Comparison of ENCODE assay signal across 21 cellular contexts in the genomic region with DNA sequence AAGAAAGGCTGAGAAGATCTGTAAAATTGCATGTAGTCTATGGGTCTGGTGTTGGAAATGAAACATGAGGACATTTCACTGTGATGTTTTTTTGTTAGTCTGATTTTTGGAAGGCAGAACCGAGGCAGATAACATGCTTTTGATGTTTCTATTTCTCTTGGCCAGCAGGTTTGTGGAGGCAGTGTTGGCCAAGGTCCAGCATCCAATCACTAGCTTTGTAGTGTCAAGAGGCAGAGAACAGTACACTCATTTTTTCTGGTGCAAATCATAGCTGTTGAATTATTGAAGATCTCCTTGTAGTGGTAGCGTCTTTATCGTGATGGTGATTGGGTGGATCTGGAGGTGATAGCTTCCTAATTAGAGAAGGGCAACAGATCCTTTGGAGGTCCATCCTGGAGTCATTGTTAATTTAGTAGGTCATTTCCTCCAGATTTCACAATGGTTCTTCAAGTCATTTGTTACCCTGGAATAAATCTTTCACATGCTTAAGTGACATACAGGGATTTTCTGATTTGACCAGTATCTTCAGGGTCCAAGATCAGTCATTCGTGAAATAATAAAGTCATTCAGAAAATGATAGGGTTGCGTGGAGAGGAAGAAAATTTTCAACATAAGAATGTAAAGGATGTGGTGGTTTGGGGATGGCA.
DNase-seq lines count a peak whose midpoint lies in the region; ATAC-seq, FAIRE-seq and TF ChIP-seq lines count a peak whose summit lies in the region.
"Had no signal": no experiment of that assay in that cellular context is flagged by ENCODE, and none has a peak within 500 bp of the region (broad histone marks: within the 10 kb centered on the region; RNA-seq: fewer than 3 reads in every experiment).

No MANE protein-coding gene starts in this region.

- H3K27me3 ChIP-seq in right atrium auricular region (no peaks in the 10 kb centered on the region), astrocyte (ENCODE audit: insufficient read depth, low read length) (no peaks in the 10 kb centered on the region), transverse colon (no peaks in the 10 kb centered on the region)
- H3K27me3 ChIP-seq: BE2C, SJSA1 had no signal

- no peak overlapping the region for H3K4me3 Mint-ChIP-seq in astrocyte (ENCODE audit: unreplicated experiment)

- H3K79me2 ChIP-seq in astrocyte (ENCODE audit: insufficient read depth, low read length) = no peaks in the 10 kb centered on the region

- intact Hi-C loops in left cardiac atrium (cut with DNase I) (no loop called here), transverse colon (cut with DNase I; ENCODE audit: low total_unique reads) (no loop called here)

- in situ Hi-C loops in transverse colon (cut with MboI; ENCODE audit: low pct_ligation_motif_present in 1 of 4, low pct_unique_long_range_greater_than_20kb in 1 of 4, low sequenced_read_pairs in 3 of 4) = loop anchor here in 1 of 4 donors (10.0 kb wide), 1 partner anchor 117 kb away; no protein-coding TSS in a partner anchor

- no peaks in the 10 kb centered on the region for H3K4me1 Mint-ChIP-seq in astrocyte (ENCODE audit: low read depth, unreplicated experiment)

- H3K36me3 Mint-ChIP-seq in astrocyte (ENCODE audit: low read depth, unreplicated experiment) = no peaks in the 10 kb centered on the region

- H2AFZ ChIP-seq in astrocyte (ENCODE audit: low read depth, low read length) = no peak overlapping the region

- H3K36me3 ChIP-seq in right atrium auricular region (no peaks in the 10 kb centered on the region), astrocyte (ENCODE audit: insufficient read depth, low read length) (no peaks in the 10 kb centered on the region), transverse colon (no peaks in the 10 kb centered on the region)
- H3K36me3 ChIP-seq: BE2C, SJSA1 had no signal

- H3K27me3 Mint-ChIP-seq in astrocyte (ENCODE audit: low read depth, unreplicated experiment) = no peaks in the 10 kb centered on the region

- no peaks in the 10 kb centered on the region for H3K9me3 ChIP-seq in right atrium auricular region
- no peaks in the 10 kb centered on the region for H3K9me3 ChIP-seq in astrocyte (ENCODE audit: insufficient read depth, low read depth, low read length)
- no peaks in the 10 kb centered on the region for H3K9me3 ChIP-seq in transverse colon
- H3K9me3 ChIP-seq: A549, BE2C, SJSA1 had no signal

- H3K4me1 ChIP-seq in right atrium auricular region (no peaks in the 10 kb centered on the region), astrocyte (ENCODE audit: insufficient read depth, low read length) (no peaks in the 10 kb centered on the region), transverse colon (no peaks in the 10 kb centered on the region)
- H3K4me1 ChIP-seq: A549, BE2C, SJSA1 had no signal

- TF ChIP-seq CTCF in right atrium auricular region (IDR thresholded peaks at IDR 0.05) = no peak
- no peak for TF ChIP-seq CTCF in astrocyte (IDR thresholded peaks at IDR 0.05; ENCODE audit: insufficient read depth, low read depth, low read length)
- no peak for TF ChIP-seq CTCF in transverse colon (IDR thresholded peaks at IDR 0.05)

- 57 to 64% methylated on average over 3 to 5 of the region's 5 CpGs for WGBS in transverse colon (ENCODE audit: low coverage in 1 of 2), 2 donors

- no peak overlapping the region for H3K4me2 ChIP-seq in astrocyte (ENCODE audit: low read length)
- H3K4me2 ChIP-seq: A549, KMS-11 had no signal

- FAIRE-seq in astrocyte (lab: Jason Lieb, UNC) = no peak
- FAIRE-seq: A549, D721Med, GM19239, RCC 7860 had no signal

- ATAC-seq in left cardiac atrium = peak; percentile 73 to 86
- ATAC-seq: A549 had no signal

- H3K9me3 Mint-ChIP-seq in astrocyte (ENCODE audit: unreplicated experiment) = no peaks in the 10 kb centered on the region

- H4K20me1 ChIP-seq in astrocyte (ENCODE audit: insufficient read depth, low read length) = no peaks in the 10 kb centered on the region

- TF ChIP-seq EP300 in transverse colon (IDR thresholded peaks at IDR 0.05; ENCODE audit: low read depth) = no peak

- no peak for TF ChIP-seq POLR2A in transverse colon (IDR thresholded peaks at IDR 0.05)

- DNase-seq in left cardiac atrium = peak; percentile 60
- no peak for DNase-seq in right atrium auricular region (ENCODE audit: low spot score)
- DNase-seq in astrocyte (ENCODE audit: low read depth) = peak; percentile 73
- DNase-seq in foreskin melanocyte = peak; percentile 36
- peak; percentile 40 for DNase-seq in superior temporal gyrus (ENCODE audit: extremely low spot score)
- no peak for DNase-seq in NCI-H2081 (lab: John Stamatoyannopoulos, UW)
- DNase-seq in central memory CD4-positive, alpha-beta T cell = no peak
- DNase-seq in transverse colon = no peak
- DNase-seq: BE2C, EL, IMR-90, NCI-H1092 treated with DMSO at 0.1 percent for 48 hours, NCI-H2227 treated with DMSO at 0.1 percent for 48 hours, NCI-H510A treated with DMSO at 0.1 percent for 48 hours, NCI-H774 had no signal

- no peak overlapping the region for H3K27ac Mint-ChIP-seq in astrocyte (ENCODE audit: unreplicated experiment)

- H3K27ac ChIP-seq in right atrium auricular region (no peak overlapping the region), astrocyte (ENCODE audit: low read depth, low read length) (no peak overlapping the region), transverse colon (no peak overlapping the region)
- H3K27ac ChIP-seq: A549, KMS-11, SJSA1 had no signal

- H3K9ac ChIP-seq in astrocyte (ENCODE audit: low read length) = no peak overlapping the region
- H3K9ac ChIP-seq: KMS-11 had no signal

- no peak overlapping the region for H3K4me3 ChIP-seq in right atrium auricular region
- no peak overlapping the region for H3K4me3 ChIP-seq in astrocyte (ENCODE audit: insufficient read depth, low read depth, low read length)
- H3K4me3 ChIP-seq in transverse colon = no peak overlapping the region
- H3K4me3 ChIP-seq: A549, SJSA1 had no signal

Comparison
In these comparisons a context has a peak if more than half of its experiments do, and no peak if none do; other contexts are left out.
1. DNase-seq: peak in left cardiac atrium (single experiment), astrocyte (single experiment), foreskin melanocyte (single experiment) and superior temporal gyrus (single experiment); none in right atrium auricular region (single experiment), NCI-H2081 (0 of 2), central memory CD4-positive, alpha-beta T cell (single experiment) and transverse colon (single experiment).